In genomic region chr1:212532469-212533235, GRCh38 we compare ENCODE assay signal across 21 cellular contexts.
DNase-seq lines count a peak whose midpoint lies in the region; ATAC-seq, FAIRE-seq and TF ChIP-seq lines count a peak whose summit lies in the region.
"Had no signal": no experiment of that assay in that cellular context is flagged by ENCODE, and none has a peak within 500 bp of the region (broad histone marks: within the 10 kb centered on the region; RNA-seq: fewer than 3 reads in every experiment).

No MANE protein-coding gene starts in this region.

- ATAC-seq in GM23338 (peak; percentile 66), K562 (no peak; the same call in 2 of the 3 replicates), GM18519 (IDR thresholded peaks at IDR 0.05; ENCODE audit: low FRiP score, unreplicated experiment) (no peak)
- ATAC-seq: CD8-positive, alpha-beta T cell; GM12878; PC-3 had no signal

- WGBS in K562 (ENCODE audit: insufficient coverage, low coverage, missing lambda C conversion rate), result 2% methylated on average over 7 of the region's 7 CpGs

- H3K27me3 Mint-ChIP-seq in GM23338 (ENCODE audit: insufficient read depth, low read depth, poor library complexity) (peaks cover 1% of the 10 kb centered on the region), neural crest cell (ENCODE audit: low read depth) (peaks cover 10% of the 10 kb centered on the region)

- peak; percentile 24 for DNase-seq in GM23338 (ENCODE audit: low spot score)
- DNase-seq in K562 (ENCODE audit: extremely low read depth in 1 of 4, low spot score in 3 of 4), result no peak
- no peak for DNase-seq in neural crest cell (ENCODE audit: low read depth, low spot score)
- DNase-seq in A172 (ENCODE audit: low spot score), result no peak
- no peak for DNase-seq in NCI-H146 (lab: John Stamatoyannopoulos, UW)
- DNase-seq in H7, result no peak
- DNase-seq: 8988T; Calu3; CD8-positive, alpha-beta T cell; NCI-H187; NCI-H2107; NCI-H510A; NCI-H748 treated with DMSO at 0.1 percent for 48 hours; PC-3; RPMI8226 had no signal

- H3K36me3 ChIP-seq in BLaER1, result no peaks in the 10 kb centered on the region
- no peaks in the 10 kb centered on the region; the same call in 1 of the 2 replicates for H3K36me3 ChIP-seq in GM23338 (ENCODE audit: insufficient read depth)
- no peaks in the 10 kb centered on the region for H3K36me3 ChIP-seq in K562 (ENCODE audit: control insufficient read depth, insufficient read depth, low read length)
- H3K36me3 ChIP-seq in H7 (replicated peaks; ENCODE audit: control insufficient read depth, insufficient read depth, low read length), result no peaks in the 10 kb centered on the region
- H3K36me3 ChIP-seq: HAP-1 had no signal

- H3K4me3 Mint-ChIP-seq in GM23338, result no peak overlapping the region
- no peak overlapping the region for H3K4me3 Mint-ChIP-seq in neural crest cell
- H3K4me3 Mint-ChIP-seq: B cell; CD8-positive, alpha-beta T cell had no signal

- H2AFZ ChIP-seq in GM23338 (no peak overlapping the region; the same call in 1 of the 2 replicates), K562 (ENCODE audit: low read depth, low read length) (no peak overlapping the region)

- no peaks in the 10 kb centered on the region for H3K9me1 ChIP-seq in K562 (ENCODE audit: control insufficient read depth, insufficient read depth, low read length)

- peak overlapping the region; percentile 35 for H3K4me2 ChIP-seq in BLaER1
- H3K4me2 ChIP-seq in GM23338, result no peak overlapping the region
- H3K4me2 ChIP-seq in K562 (ENCODE audit: insufficient read depth, low read length), result no peak overlapping the region

- FAIRE-seq in K562 (lab: Jason Lieb, UNC), result no peak
- FAIRE-seq: GM12878, GM18507 had no signal

- H3K9me2 ChIP-seq in GM23338 (ENCODE audit: insufficient read depth), result no peaks in the 10 kb centered on the region

- H3K36me3 Mint-ChIP-seq in GM23338 (ENCODE audit: low read depth) (no peaks in the 10 kb centered on the region), neural crest cell (ENCODE audit: low read depth) (no peaks in the 10 kb centered on the region)
- H3K36me3 Mint-ChIP-seq: CD8-positive, alpha-beta T cell had no signal

- no peaks in the 10 kb centered on the region for H3K27me3 ChIP-seq in BLaER1
- H3K27me3 ChIP-seq in GM23338 (ENCODE audit: insufficient read depth), result no peaks in the 10 kb centered on the region
- peaks cover 11 to 17% of the 10 kb centered on the region in 2 experiments; a peak in 4 of 5 replicates for H3K27me3 ChIP-seq in K562 (ENCODE audit: control insufficient read depth in 2 of 2, insufficient read depth in 2 of 2, low read length in 2 of 2)
- no peaks in the 10 kb centered on the region for H3K27me3 ChIP-seq in H7 (ENCODE audit: control insufficient read depth, insufficient read depth, low read length)

- no peak for TF ChIP-seq RAD21 in K562 (CRISPR knock-in tag; conservative IDR thresholded peaks at IDR 0.05 in 1 of 2, IDR thresholded peaks at IDR 0.05 in 1 of 2)

- H3K4me1 Mint-ChIP-seq in GM23338, result no peaks in the 10 kb centered on the region
- peaks cover 5% of the 10 kb centered on the region for H3K4me1 Mint-ChIP-seq in neural crest cell
- H3K4me1 Mint-ChIP-seq: B cell had no signal

- H3K79me2 ChIP-seq in GM23338 (replicated peaks; ENCODE audit: insufficient read depth), result no peaks in the 10 kb centered on the region
- no peaks in the 10 kb centered on the region for H3K79me2 ChIP-seq in K562 (ENCODE audit: control insufficient read depth, insufficient read depth, low read length)

- no peaks in the 10 kb centered on the region for H3F3A ChIP-seq in GM23338 (replicated peaks; ENCODE audit: low read depth)

- H4K20me1 ChIP-seq in BLaER1 (no peaks in the 10 kb centered on the region), GM23338 (replicated peaks; ENCODE audit: insufficient read depth) (no peaks in the 10 kb centered on the region), K562 (replicated peaks; ENCODE audit: control insufficient read depth, insufficient read depth, low read length) (no peaks in the 10 kb centered on the region)

- no peak overlapping the region for H3K27ac ChIP-seq in BLaER1
- H3K27ac ChIP-seq in GM23338 (ENCODE audit: low read depth), result no peak overlapping the region
- no peak overlapping the region for H3K27ac ChIP-seq in K562 (ENCODE audit: extremely low read depth, low read depth, low read length)

- H3K9ac ChIP-seq in BLaER1 (no peak overlapping the region), K562 (ENCODE audit: insufficient read depth in 1 of 2, low read depth in 2 of 2, low read length in 2 of 2) (no peak overlapping the region)

- H3K4me3 ChIP-seq in BLaER1 (no peak overlapping the region), GM23338 (no peak overlapping the region), K562 (no peak overlapping the region), H7 (ENCODE audit: insufficient read depth, low read depth, low read length) (no peak overlapping the region)
- H3K4me3 ChIP-seq: GM12878, HAP-1 had no signal

- peaks cover 11% of the 10 kb centered on the region; the same call in 1 of the 2 replicates for H3K4me1 ChIP-seq in BLaER1
- H3K4me1 ChIP-seq in GM23338 (ENCODE audit: insufficient read depth), result no peaks in the 10 kb centered on the region
- H3K4me1 ChIP-seq in K562 (replicated peaks in 1 of 2; ENCODE audit: control insufficient read depth in 2 of 2, insufficient read depth in 2 of 2, low read length in 2 of 2), result no peaks in the 10 kb centered on the region
- H3K4me1 ChIP-seq: HAP-1 had no signal

- in situ Hi-C loops in K562 (cut with MboI), result no loop called here

- H3K9me3 Mint-ChIP-seq in GM23338, result peaks cover 3% of the 10 kb centered on the region; the same call in 2 of the 3 replicates
- H3K9me3 Mint-ChIP-seq in neural crest cell, result no peaks in the 10 kb centered on the region
- H3K9me3 Mint-ChIP-seq: CD8-positive, alpha-beta T cell had no signal

- BruUV-seq in K562 (replicated peaks; lab: Mats Ljungman, UMichigan), result no TSS peak

- TF ChIP-seq POLR2A in K562 (conservative IDR thresholded peaks at IDR 0.05), result no peak

- POLR2A ChIA-PET in K562 (lab: Yijun Ruan, JAX), result interaction anchor here (0.6 to 1.6 kb wide), 3 partner anchors 9 to 76 kb away, joined by 3 to 4 read pairs (median 4); partner anchors contain the start of gene ATF3

- H3K9me3 ChIP-seq in BLaER1 (peaks cover 11% of the 10 kb centered on the region), K562 (replicated peaks; ENCODE audit: control insufficient read depth, insufficient read depth, low read depth, low read length) (no peaks in the 10 kb centered on the region)
- H3K9me3 ChIP-seq: HAP-1 had no signal

- peak; percentile 17; the same call in 1 of the 2 replicates for TF ChIP-seq EP300 in K562 (IDR thresholded peaks at IDR 0.05; ENCODE audit: low read length)

- CTCF ChIA-PET in K562 (lab: Yijun Ruan, JAX; ENCODE audit: low intra/inter-chr PET ratio), result no interaction called here

- intact Hi-C loops in K562 (cut with micrococcal nuclease), result no loop called here

- H3K27ac Mint-ChIP-seq in GM23338 (no peak overlapping the region), neural crest cell (ENCODE audit: unreplicated experiment) (peak overlapping the region; percentile 81)
- H3K27ac Mint-ChIP-seq: B cell; CD8-positive, alpha-beta T cell had no signal

- TF ChIP-seq CTCF in GM23338 (conservative IDR thresholded peaks at IDR 0.05; ENCODE audit: low read depth in 2 of 2), result peak in 1 of 2 experiments; percentile 24; a peak in 1 of 4 replicates
- TF ChIP-seq CTCF in K562 (IDR thresholded peaks at IDR 0.05 in 2 of 3, conservative IDR thresholded peaks at IDR 0.05 in 1 of 3; ENCODE audit: insufficient read depth in 2 of 3, low read depth in 1 of 3, low read length in 3 of 3), result no peak
- no peak for TF ChIP-seq CTCF in neural crest cell (conservative IDR thresholded peaks at IDR 0.05)

TF ChIP-seq in GM23338, 12 proteins besides CTCF, POLR2A, EP300 and RAD21 (continues in another document):
- no peak for TF ChIP-seq CREB1 (CRISPR knock-in tag; IDR thresholded peaks at IDR 0.05; ENCODE audit: low read depth)
- TF ChIP-seq EZH2 (IDR thresholded peaks at IDR 0.05; ENCODE audit: low read depth, unreplicated experiment), result no peak
- TF ChIP-seq, protein P1, sequence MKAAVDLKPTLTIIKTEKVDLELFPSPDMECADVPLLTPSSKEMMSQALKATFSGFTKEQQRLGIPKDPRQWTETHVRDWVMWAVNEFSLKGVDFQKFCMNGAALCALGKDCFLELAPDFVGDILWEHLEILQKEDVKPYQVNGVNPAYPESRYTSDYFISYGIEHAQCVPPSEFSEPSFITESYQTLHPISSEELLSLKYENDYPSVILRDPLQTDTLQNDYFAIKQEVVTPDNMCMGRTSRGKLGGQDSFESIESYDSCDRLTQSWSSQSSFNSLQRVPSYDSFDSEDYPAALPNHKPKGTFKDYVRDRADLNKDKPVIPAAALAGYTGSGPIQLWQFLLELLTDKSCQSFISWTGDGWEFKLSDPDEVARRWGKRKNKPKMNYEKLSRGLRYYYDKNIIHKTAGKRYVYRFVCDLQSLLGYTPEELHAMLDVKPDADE (IDR thresholded peaks at IDR 0.05), result no peak
- TF ChIP-seq POLR2AphosphoS5 (IDR thresholded peaks at IDR 0.05; ENCODE audit: low read depth), result no peak
- no peak for TF ChIP-seq STAT1 (IDR thresholded peaks at IDR 0.05; ENCODE audit: unreplicated experiment)
- TF ChIP-seq EZH2phosphoT487 (IDR thresholded peaks at IDR 0.05; ENCODE audit: unreplicated experiment), result no peak

TF ChIP-seq in K562, 482 proteins besides CTCF, POLR2A, EP300 and RAD21 (continues in another document):
- TF ChIP-seq PHB2 (IDR thresholded peaks at IDR 0.05; ENCODE audit: low read depth) (no peak), MAZ (CRISPR knock-in tag; conservative IDR thresholded peaks at IDR 0.05 in 1 of 2, IDR thresholded peaks at IDR 0.05 in 1 of 2) (no peak), CBX2 (IDR thresholded peaks at IDR 0.05; ENCODE audit: insufficient read depth, low read length, poor library complexity, severe bottlenecking) (no peak), SMARCA4 (IDR thresholded peaks at IDR 0.05) (no peak), PURB (CRISPR knock-in tag; IDR thresholded peaks at IDR 0.05; ENCODE audit: low read depth) (no peak), HNRNPH1 (optimal IDR thresholded peaks at IDR 0.05; ENCODE audit: low read depth, low read length) (no peak), BACH1 (tag; IDR thresholded peaks at IDR 0.05) (peak; percentile 21; the same call in 1 of the 2 replicates)
- TF ChIP-seq, protein P2, sequence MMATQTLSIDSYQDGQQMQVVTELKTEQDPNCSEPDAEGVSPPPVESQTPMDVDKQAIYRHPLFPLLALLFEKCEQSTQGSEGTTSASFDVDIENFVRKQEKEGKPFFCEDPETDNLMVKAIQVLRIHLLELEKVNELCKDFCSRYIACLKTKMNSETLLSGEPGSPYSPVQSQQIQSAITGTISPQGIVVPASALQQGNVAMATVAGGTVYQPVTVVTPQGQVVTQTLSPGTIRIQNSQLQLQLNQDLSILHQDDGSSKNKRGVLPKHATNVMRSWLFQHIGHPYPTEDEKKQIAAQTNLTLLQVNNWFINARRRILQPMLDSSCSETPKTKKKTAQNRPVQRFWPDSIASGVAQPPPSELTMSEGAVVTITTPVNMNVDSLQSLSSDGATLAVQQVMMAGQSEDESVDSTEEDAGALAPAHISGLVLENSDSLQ (IDR thresholded peaks at IDR 0.05), result 0 out of 2 replicates have a peak, but pooled peaks have one; percentile 19
